In the genomic region with DNA sequence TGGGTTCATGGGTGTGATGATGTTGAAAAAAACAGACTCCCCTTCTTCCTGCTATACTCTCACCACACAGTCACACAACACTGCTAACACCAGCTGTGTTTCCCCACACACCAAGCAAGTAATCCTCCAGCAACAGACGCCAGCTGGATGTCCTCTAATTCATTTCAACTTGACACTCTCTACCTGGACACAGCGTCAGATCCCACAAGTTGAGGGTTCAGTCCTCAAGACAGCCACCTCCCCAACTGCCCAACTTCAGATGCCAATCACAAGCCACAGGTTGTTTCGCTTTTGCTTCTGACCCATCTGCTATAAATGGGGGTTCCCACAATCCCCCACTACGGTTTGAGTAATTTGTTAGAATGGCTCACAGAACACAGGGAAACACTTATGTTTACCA, we compare ENCODE assay signal across 28 cellular contexts.
"Had no signal": no experiment of that assay in that cellular context is flagged by ENCODE, and none has a peak within 500 bp of the region (broad histone marks: within the 10 kb centered on the region; RNA-seq: fewer than 3 reads in every experiment).

No MANE protein-coding gene starts in this region.

- H3K27ac Mint-ChIP-seq: activated CD4-positive, alpha-beta T cell treated with anti-CD3 and anti-CD28 coated beads for 36 hours; activated CD8-positive, alpha-beta memory T cell treated with anti-CD3 and anti-CD28 coated beads, Interleukin-2, amount 10 ng/mL, durations not matched to agents 7 days and 5 days; activated CD8-positive, alpha-beta T cell treated with anti-CD3 and anti-CD28 coated beads, Interleukin-2, amount 10 ng/mL, durations not matched to agents 7 days and 5 days; activated naive CD4-positive, alpha-beta T cell treated with anti-CD3 and anti-CD28 coated beads, Interleukin-2, amount 50 U/mL, for 24 hours; activated naive CD8-positive, alpha-beta T cell treated with anti-CD3 and anti-CD28 coated beads, Interleukin-2, amount 50 U/mL, for 24 hours; activated T-helper 2 cell treated with anti-CD3 and anti-CD28 coated beads, Interferon-gamma antibody, Interleukin-2, Interleukin-4, amounts not matched to agents 10 μg/mL and 5 μg/mL and 100 μg/mL, durations not matched to agents 14 hours and 24 hours and 36 hours; effector memory CD8-positive, alpha-beta T cell; immature natural killer cell; memory B cell; natural killer cell; T-helper 2 cell treated with Interferon-gamma antibody and Interleukin-4, amounts not matched to agents 5 μg/mL and 100 μg/mL, for 36 hours had no signal

- H3K27ac ChIP-seq: skin epidermis, upper lobe of left lung had no signal

- H3K4me1 Mint-ChIP-seq: activated naive CD4-positive, alpha-beta T cell treated with anti-CD3 and anti-CD28 coated beads, Interleukin-2, amount 50 U/mL, for 24 hours; immature natural killer cell; memory B cell; natural killer cell had no signal

- H3K4me3 ChIP-seq: skin epidermis, upper lobe of left lung had no signal

- H3K9me3 ChIP-seq: upper lobe of left lung had no signal

- DNase-seq: activated CD4-positive, alpha-beta T cell treated with anti-CD3 and anti-CD28 coated beads for 36 hours; activated CD4-positive, CD25-positive, alpha-beta regulatory T cell; activated CD8-positive, alpha-beta memory T cell treated with anti-CD3 and anti-CD28 coated beads, Interleukin-2, amount 10 ng/mL, durations not matched to agents 7 days and 5 days; activated CD8-positive, alpha-beta T cell treated with anti-CD3 and anti-CD28 coated beads, Interleukin-2, amount 10 ng/mL, durations not matched to agents 7 days and 5 days; activated naive CD8-positive, alpha-beta T cell treated with anti-CD3 and anti-CD28 coated beads, Interleukin-2, amount 50 U/mL, for 24 hours; activated T-cell treated with anti-CD3 and anti-CD28 coated beads, Interleukin-2, amount 50 U/mL, for 48 hours; amygdala; caudate nucleus; cortex of kidney; effector memory CD8-positive, alpha-beta T cell; erythroblast; head of caudate nucleus; hypothalamus; immature natural killer cell; kidney; left colon; natural killer cell; stimulated activated CD4-positive, alpha-beta T cell treated with anti-CD3 and anti-CD28 coated beads, Interleukin-12 subunit alpha, Interleukin-12 subunit beta, amount 100 ng/mL, for 4 hours; stimulated activated CD4-positive, alpha-beta T cell treated with anti-CD3 and anti-CD28 coated beads, Interleukin-4, amount 100 ng/mL, for 1 hour; stimulated activated naive CD8-positive, alpha-beta T cell treated with anti-CD3 and anti-CD28 coated beads, Interleukin-15, Interleukin-2, amounts not matched to agents 100 U/mL and 50 U/mL, for 24 hours; substantia nigra; upper lobe of left lung had no signal

- H3K36me3 Mint-ChIP-seq: activated CD8-positive, alpha-beta memory T cell treated with anti-CD3 and anti-CD28 coated beads, Interleukin-2, amount 10 ng/mL, durations not matched to agents 7 days and 5 days; activated naive CD4-positive, alpha-beta T cell treated with anti-CD3 and anti-CD28 coated beads, Interleukin-2, amount 50 U/mL, for 24 hours; immature natural killer cell; memory B cell; natural killer cell had no signal

- H3K36me3 ChIP-seq: upper lobe of left lung had no signal

- H3K27me3 ChIP-seq: upper lobe of left lung had no signal

- H3K9me3 Mint-ChIP-seq: activated naive CD4-positive, alpha-beta T cell treated with anti-CD3 and anti-CD28 coated beads, Interleukin-2, amount 50 U/mL, for 24 hours; activated naive CD8-positive, alpha-beta T cell treated with anti-CD3 and anti-CD28 coated beads, Interleukin-2, amount 50 U/mL, for 24 hours; effector memory CD8-positive, alpha-beta T cell; immature natural killer cell; memory B cell; natural killer cell; T-helper 2 cell treated with Interferon-gamma antibody and Interleukin-4, amounts not matched to agents 5 μg/mL and 100 μg/mL, for 36 hours had no signal

- H3K4me3 Mint-ChIP-seq: activated CD4-positive, alpha-beta T cell treated with anti-CD3 and anti-CD28 coated beads for 36 hours; activated CD8-positive, alpha-beta memory T cell treated with anti-CD3 and anti-CD28 coated beads, Interleukin-2, amount 10 ng/mL, durations not matched to agents 7 days and 5 days; activated CD8-positive, alpha-beta T cell treated with anti-CD3 and anti-CD28 coated beads, Interleukin-2, amount 10 ng/mL, durations not matched to agents 7 days and 5 days; activated naive CD4-positive, alpha-beta T cell treated with anti-CD3 and anti-CD28 coated beads, Interleukin-2, amount 50 U/mL, for 24 hours; activated naive CD8-positive, alpha-beta T cell treated with anti-CD3 and anti-CD28 coated beads, Interleukin-2, amount 50 U/mL, for 24 hours; effector memory CD8-positive, alpha-beta T cell; immature natural killer cell; memory B cell; natural killer cell; T-helper 2 cell treated with Interferon-gamma antibody and Interleukin-4, amounts not matched to agents 5 μg/mL and 100 μg/mL, for 36 hours had no signal

- ATAC-seq: activated CD4-positive, alpha-beta T cell treated with anti-CD3 and anti-CD28 coated beads for 36 hours; activated CD8-positive, alpha-beta memory T cell treated with anti-CD3 and anti-CD28 coated beads, Interleukin-2, amount 10 ng/mL, durations not matched to agents 7 days and 5 days; activated CD8-positive, alpha-beta T cell treated with anti-CD3 and anti-CD28 coated beads, Interleukin-2, amount 10 ng/mL, durations not matched to agents 7 days and 5 days; activated naive CD8-positive, alpha-beta T cell treated with anti-CD3 and anti-CD28 coated beads, Interleukin-2, amount 50 U/mL, for 24 hours; effector memory CD8-positive, alpha-beta T cell; left colon; natural killer cell; sciatic nerve; stimulated activated naive CD8-positive, alpha-beta T cell treated with anti-CD3 and anti-CD28 coated beads, Interleukin-15, Interleukin-2, amounts not matched to agents 100 U/mL and 50 U/mL, for 24 hours had no signal
